ENCODE assay signal across 1 cellular context in genomic region chr15:64981812-64982431, GRCh38.
TF ChIP-seq lines count a peak whose summit lies in the region.

No MANE protein-coding gene starts in this region.

TF ChIP-seq in HepG2, 621 proteins besides CTCF, POLR2A, EP300 and RAD21 (continued from another document):
- no peak for TF ChIP-seq ZNF883 (CRISPR knock-in tag; IDR thresholded peaks at IDR 0.05; ENCODE audit: not compliant biosample characterization)
- no peak for TF ChIP-seq IKZF4 (CRISPR knock-in tag; IDR thresholded peaks at IDR 0.05; ENCODE audit: borderline replicate concordance, low read depth, not compliant biosample characterization)
- TF ChIP-seq, protein P1, sequence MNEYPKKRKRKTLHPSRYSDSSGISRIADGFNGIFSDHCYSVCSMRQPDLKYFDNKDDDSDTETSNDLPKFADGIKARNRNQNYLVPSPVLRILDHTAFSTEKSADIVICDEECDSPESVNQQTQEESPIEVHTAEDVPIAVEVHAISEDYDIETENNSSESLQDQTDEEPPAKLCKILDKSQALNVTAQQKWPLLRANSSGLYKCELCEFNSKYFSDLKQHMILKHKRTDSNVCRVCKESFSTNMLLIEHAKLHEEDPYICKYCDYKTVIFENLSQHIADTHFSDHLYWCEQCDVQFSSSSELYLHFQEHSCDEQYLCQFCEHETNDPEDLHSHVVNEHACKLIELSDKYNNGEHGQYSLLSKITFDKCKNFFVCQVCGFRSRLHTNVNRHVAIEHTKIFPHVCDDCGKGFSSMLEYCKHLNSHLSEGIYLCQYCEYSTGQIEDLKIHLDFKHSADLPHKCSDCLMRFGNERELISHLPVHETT (CRISPR knock-in tag; conservative IDR thresholded peaks at IDR 0.05): no peak
- peak in 1 of 2 experiments; percentile 8; a peak in 1 of 4 replicates for TF ChIP-seq NR2F1 (CRISPR knock-in tag; IDR thresholded peaks at IDR 0.05)
- no peak for TF ChIP-seq ELF4 (CRISPR knock-in tag; IDR thresholded peaks at IDR 0.05; ENCODE audit: borderline replicate concordance)
- no peak for TF ChIP-seq ISL2 (CRISPR knock-in tag; IDR thresholded peaks at IDR 0.05)
- TF ChIP-seq ZNF782 (CRISPR knock-in tag; IDR thresholded peaks at IDR 0.05; ENCODE audit: borderline replicate concordance): no peak
- TF ChIP-seq ZFP1 (CRISPR knock-in tag; IDR thresholded peaks at IDR 0.05): no peak
- TF ChIP-seq ZC3H13 (CRISPR knock-in tag; IDR thresholded peaks at IDR 0.05): no peak
- no peak for TF ChIP-seq NFATC3 (CRISPR knock-in tag; IDR thresholded peaks at IDR 0.05)
- TF ChIP-seq SOX5 (CRISPR knock-in tag; IDR thresholded peaks at IDR 0.05; ENCODE audit: borderline replicate concordance): no peak
- TF ChIP-seq RFXAP (CRISPR knock-in tag; IDR thresholded peaks at IDR 0.05; ENCODE audit: borderline replicate concordance): no peak
- TF ChIP-seq ZNF598 (CRISPR knock-in tag; IDR thresholded peaks at IDR 0.05; ENCODE audit: borderline replicate concordance): no peak
- TF ChIP-seq, protein P2, sequence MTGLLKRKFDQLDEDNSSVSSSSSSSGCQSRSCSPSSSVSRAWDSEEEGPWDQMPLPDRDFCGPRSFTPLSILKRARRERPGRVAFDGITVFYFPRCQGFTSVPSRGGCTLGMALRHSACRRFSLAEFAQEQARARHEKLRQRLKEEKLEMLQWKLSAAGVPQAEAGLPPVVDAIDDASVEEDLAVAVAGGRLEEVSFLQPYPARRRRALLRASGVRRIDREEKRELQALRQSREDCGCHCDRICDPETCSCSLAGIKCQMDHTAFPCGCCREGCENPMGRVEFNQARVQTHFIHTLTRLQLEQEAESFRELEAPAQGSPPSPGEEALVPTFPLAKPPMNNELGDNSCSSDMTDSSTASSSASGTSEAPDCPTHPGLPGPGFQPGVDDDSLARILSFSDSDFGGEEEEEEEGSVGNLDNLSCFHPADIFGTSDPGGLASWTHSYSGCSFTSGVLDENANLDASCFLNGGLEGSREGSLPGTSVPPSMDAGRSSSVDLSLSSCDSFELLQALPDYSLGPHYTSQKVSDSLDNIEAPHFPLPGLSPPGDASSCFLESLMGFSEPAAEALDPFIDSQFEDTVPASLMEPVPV (CRISPR knock-in tag; IDR thresholded peaks at IDR 0.05): no peak
- TF ChIP-seq, protein P3, sequence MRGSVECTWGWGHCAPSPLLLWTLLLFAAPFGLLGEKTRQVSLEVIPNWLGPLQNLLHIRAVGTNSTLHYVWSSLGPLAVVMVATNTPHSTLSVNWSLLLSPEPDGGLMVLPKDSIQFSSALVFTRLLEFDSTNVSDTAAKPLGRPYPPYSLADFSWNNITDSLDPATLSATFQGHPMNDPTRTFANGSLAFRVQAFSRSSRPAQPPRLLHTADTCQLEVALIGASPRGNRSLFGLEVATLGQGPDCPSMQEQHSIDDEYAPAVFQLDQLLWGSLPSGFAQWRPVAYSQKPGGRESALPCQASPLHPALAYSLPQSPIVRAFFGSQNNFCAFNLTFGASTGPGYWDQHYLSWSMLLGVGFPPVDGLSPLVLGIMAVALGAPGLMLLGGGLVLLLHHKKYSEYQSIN (CRISPR knock-in tag; IDR thresholded peaks at IDR 0.05; ENCODE audit: borderline replicate concordance): no peak
- TF ChIP-seq THAP11 (CRISPR knock-in tag; IDR thresholded peaks at IDR 0.05): no peak
- TF ChIP-seq BRD4 (CRISPR knock-in tag; IDR thresholded peaks at IDR 0.05): no peak
- no peak for TF ChIP-seq GTF3A (CRISPR knock-in tag; conservative IDR thresholded peaks at IDR 0.05)
- TF ChIP-seq NFKB2 (CRISPR knock-in tag; IDR thresholded peaks at IDR 0.05; ENCODE audit: borderline replicate concordance): no peak
- peak; percentile 31; the same call in 1 of the 2 replicates for TF ChIP-seq DRAP1 (CRISPR knock-in tag; IDR thresholded peaks at IDR 0.05)
- TF ChIP-seq CC2D1A (CRISPR knock-in tag; IDR thresholded peaks at IDR 0.05): no peak
- TF ChIP-seq DPF2 (CRISPR knock-in tag; IDR thresholded peaks at IDR 0.05; ENCODE audit: borderline replicate concordance, low read depth): peak; percentile 33; the same call in 1 of the 2 replicates
- TF ChIP-seq PAF1 (CRISPR knock-in tag; IDR thresholded peaks at IDR 0.05): no peak
- TF ChIP-seq ZNF574 (CRISPR knock-in tag; IDR thresholded peaks at IDR 0.05): 0 out of 2 replicates have a peak, but pooled peaks have one; percentile 13
- TF ChIP-seq MATR3 (CRISPR knock-in tag; IDR thresholded peaks at IDR 0.05): no peak
- TF ChIP-seq KLF11 (CRISPR knock-in tag; IDR thresholded peaks at IDR 0.05): 0 out of 2 replicates have a peak, but pooled peaks have one; percentile 24
- no peak for TF ChIP-seq ZIK1 (CRISPR knock-in tag; IDR thresholded peaks at IDR 0.05; ENCODE audit: borderline replicate concordance, low read depth)
- TF ChIP-seq ARNT (IDR thresholded peaks at IDR 0.05): no peak
- peak; percentile 67 for TF ChIP-seq ZFX (CRISPR knock-in tag; IDR thresholded peaks at IDR 0.05; ENCODE audit: low read depth)
- no peak for TF ChIP-seq ZNF234 (CRISPR knock-in tag; conservative IDR thresholded peaks at IDR 0.05)
- TF ChIP-seq KDM1A (CRISPR knock-in tag; IDR thresholded peaks at IDR 0.05): no peak
- TF ChIP-seq TERF1 (CRISPR knock-in tag; IDR thresholded peaks at IDR 0.05): no peak
- TF ChIP-seq, protein P4, sequence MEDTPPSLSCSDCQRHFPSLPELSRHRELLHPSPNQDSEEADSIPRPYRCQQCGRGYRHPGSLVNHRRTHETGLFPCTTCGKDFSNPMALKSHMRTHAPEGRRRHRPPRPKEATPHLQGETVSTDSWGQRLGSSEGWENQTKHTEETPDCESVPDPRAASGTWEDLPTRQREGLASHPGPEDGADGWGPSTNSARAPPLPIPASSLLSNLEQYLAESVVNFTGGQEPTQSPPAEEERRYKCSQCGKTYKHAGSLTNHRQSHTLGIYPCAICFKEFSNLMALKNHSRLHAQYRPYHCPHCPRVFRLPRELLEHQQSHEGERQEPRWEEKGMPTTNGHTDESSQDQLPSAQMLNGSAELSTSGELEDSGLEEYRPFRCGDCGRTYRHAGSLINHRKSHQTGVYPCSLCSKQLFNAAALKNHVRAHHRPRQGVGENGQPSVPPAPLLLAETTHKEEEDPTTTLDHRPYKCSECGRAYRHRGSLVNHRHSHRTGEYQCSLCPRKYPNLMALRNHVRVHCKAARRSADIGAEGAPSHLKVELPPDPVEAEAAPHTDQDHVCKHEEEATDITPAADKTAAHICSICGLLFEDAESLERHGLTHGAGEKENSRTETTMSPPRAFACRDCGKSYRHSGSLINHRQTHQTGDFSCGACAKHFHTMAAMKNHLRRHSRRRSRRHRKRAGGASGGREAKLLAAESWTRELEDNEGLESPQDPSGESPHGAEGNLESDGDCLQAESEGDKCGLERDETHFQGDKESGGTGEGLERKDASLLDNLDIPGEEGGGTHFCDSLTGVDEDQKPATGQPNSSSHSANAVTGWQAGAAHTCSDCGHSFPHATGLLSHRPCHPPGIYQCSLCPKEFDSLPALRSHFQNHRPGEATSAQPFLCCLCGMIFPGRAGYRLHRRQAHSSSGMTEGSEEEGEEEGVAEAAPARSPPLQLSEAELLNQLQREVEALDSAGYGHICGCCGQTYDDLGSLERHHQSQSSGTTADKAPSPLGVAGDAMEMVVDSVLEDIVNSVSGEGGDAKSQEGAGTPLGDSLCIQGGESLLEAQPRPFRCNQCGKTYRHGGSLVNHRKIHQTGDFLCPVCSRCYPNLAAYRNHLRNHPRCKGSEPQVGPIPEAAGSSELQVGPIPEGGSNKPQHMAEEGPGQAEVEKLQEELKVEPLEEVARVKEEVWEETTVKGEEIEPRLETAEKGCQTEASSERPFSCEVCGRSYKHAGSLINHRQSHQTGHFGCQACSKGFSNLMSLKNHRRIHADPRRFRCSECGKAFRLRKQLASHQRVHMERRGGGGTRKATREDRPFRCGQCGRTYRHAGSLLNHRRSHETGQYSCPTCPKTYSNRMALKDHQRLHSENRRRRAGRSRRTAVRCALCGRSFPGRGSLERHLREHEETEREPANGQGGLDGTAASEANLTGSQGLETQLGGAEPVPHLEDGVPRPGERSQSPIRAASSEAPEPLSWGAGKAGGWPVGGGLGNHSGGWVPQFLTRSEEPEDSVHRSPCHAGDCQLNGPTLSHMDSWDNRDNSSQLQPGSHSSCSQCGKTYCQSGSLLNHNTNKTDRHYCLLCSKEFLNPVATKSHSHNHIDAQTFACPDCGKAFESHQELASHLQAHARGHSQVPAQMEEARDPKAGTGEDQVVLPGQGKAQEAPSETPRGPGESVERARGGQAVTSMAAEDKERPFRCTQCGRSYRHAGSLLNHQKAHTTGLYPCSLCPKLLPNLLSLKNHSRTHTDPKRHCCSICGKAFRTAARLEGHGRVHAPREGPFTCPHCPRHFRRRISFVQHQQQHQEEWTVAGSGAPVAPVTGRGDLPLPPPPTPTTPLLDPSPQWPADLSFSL (CRISPR knock-in tag; IDR thresholded peaks at IDR 0.05): no peak
- TF ChIP-seq ARID5B (CRISPR knock-in tag; IDR thresholded peaks at IDR 0.05): peak; percentile 43
- no peak for TF ChIP-seq ZNF17 (CRISPR knock-in tag; IDR thresholded peaks at IDR 0.05)
- peak; percentile 81 for TF ChIP-seq HNF4G (IDR thresholded peaks at IDR 0.05; ENCODE audit: borderline replicate concordance, low read depth, low read length)
- TF ChIP-seq HNF4G (CRISPR knock-in tag; IDR thresholded peaks at IDR 0.05; ENCODE audit: borderline replicate concordance, low read depth): no peak
